Comparison of ENCODE assay signal across 17 cellular contexts in genomic region chr11:133809525-133810178, GRCh38. TPM values are rescaled to one million over a fixed set of nuclear protein-coding genes. Genes with fewer than 3 reads are reported as not detected.
DNase-seq lines count a peak whose midpoint lies in the region; ATAC-seq and TF ChIP-seq lines count a peak whose summit lies in the region.
"Had no signal": no experiment of that assay in that cellular context is flagged by ENCODE, and none has a peak within 500 bp of the region (broad histone marks: within the 10 kb centered on the region; RNA-seq: fewer than 3 reads in every experiment).

No MANE protein-coding gene starts in this region.

- H3K4me2 ChIP-seq in PC-9: no peak overlapping the region

- intact Hi-C loops in naive thymus-derived CD4-positive, alpha-beta T cell (cut with micrococcal nuclease): no loop called here
- intact Hi-C loops in PC-9 (cut with micrococcal nuclease; ENCODE audit: unreplicated experiment): no loop called here

- H3K27me3 ChIP-seq in foreskin keratinocyte: no peaks in the 10 kb centered on the region
- H3K27me3 ChIP-seq in Peyer's patch: no peaks in the 10 kb centered on the region
- no peaks in the 10 kb centered on the region for H3K27me3 ChIP-seq in naive thymus-derived CD4-positive, alpha-beta T cell (ENCODE audit: control insufficient read depth in 2 of 2, insufficient read depth in 2 of 2, low read length in 2 of 2)
- peaks cover 59% of the 10 kb centered on the region for H3K27me3 ChIP-seq in PC-9 (ENCODE audit: insufficient read depth, low read depth)

- H3K4me3 ChIP-seq in Peyer's patch: no peak overlapping the region
- no peak overlapping the region for H3K4me3 ChIP-seq in naive thymus-derived CD4-positive, alpha-beta T cell (ENCODE audit: low read length)
- no peak overlapping the region for H3K4me3 ChIP-seq in PC-9
- H3K4me3 ChIP-seq: suprapubic skin had no signal

- H2AFZ ChIP-seq in PC-9: no peak overlapping the region

- TF ChIP-seq CTCF in foreskin keratinocyte (conservative IDR thresholded peaks at IDR 0.05): no peak
- peak; percentile 27 for TF ChIP-seq CTCF in neural crest cell (conservative IDR thresholded peaks at IDR 0.05)
- TF ChIP-seq CTCF in Peyer's patch (IDR thresholded peaks at IDR 0.05): no peak
- no peak for TF ChIP-seq CTCF in PC-9 (conservative IDR thresholded peaks at IDR 0.05)

- H3K36me3 ChIP-seq in Peyer's patch (no peaks in the 10 kb centered on the region), PC-9 (ENCODE audit: low read depth) (no peaks in the 10 kb centered on the region)
- no peaks in the 10 kb centered on the region for H3K36me3 ChIP-seq in naive thymus-derived CD4-positive, alpha-beta T cell (ENCODE audit: control insufficient read depth in 2 of 3, insufficient read depth in 3 of 3, low read length in 3 of 3)
- H3K36me3 ChIP-seq: suprapubic skin had no signal

- no peaks in the 10 kb centered on the region for H3K36me3 Mint-ChIP-seq in neural crest cell (ENCODE audit: low read depth)
- no peaks in the 10 kb centered on the region for H3K36me3 Mint-ChIP-seq in naive thymus-derived CD4-positive, alpha-beta T cell

- H4K20me1 ChIP-seq in PC-9 (ENCODE audit: insufficient read depth): no peaks in the 10 kb centered on the region

- H3K4me1 ChIP-seq in foreskin keratinocyte: no peaks in the 10 kb centered on the region
- no peaks in the 10 kb centered on the region for H3K4me1 ChIP-seq in Peyer's patch
- H3K4me1 ChIP-seq in naive thymus-derived CD4-positive, alpha-beta T cell (ENCODE audit: control insufficient read depth in 2 of 2, insufficient read depth in 2 of 2, low read length in 2 of 2): no peaks in the 10 kb centered on the region
- H3K4me1 ChIP-seq in PC-9 (replicated peaks; ENCODE audit: insufficient read depth): no peaks in the 10 kb centered on the region

- no peak overlapping the region for H3K27ac Mint-ChIP-seq in neural crest cell (ENCODE audit: unreplicated experiment)
- no peak overlapping the region for H3K27ac Mint-ChIP-seq in naive thymus-derived CD4-positive, alpha-beta T cell
- H3K27ac Mint-ChIP-seq: dendritic cell treated with granulocyte-macrophage colony-stimulating factor and Interleukin-4, amounts not matched to agents 40 ng/mL and 50 ng/mL, for 4 days had no signal

- H3K9me3 Mint-ChIP-seq in neural crest cell: peaks cover 4% of the 10 kb centered on the region
- H3K9me3 Mint-ChIP-seq in naive thymus-derived CD4-positive, alpha-beta T cell: peaks cover 0 to 3% (median 0%) of the 10 kb centered on the region in 11 donors
- H3K9me3 Mint-ChIP-seq: dendritic cell treated with granulocyte-macrophage colony-stimulating factor and Interleukin-4, amounts not matched to agents 40 ng/mL and 50 ng/mL, for 4 days had no signal

- H3K9me3 ChIP-seq in Peyer's patch: no peaks in the 10 kb centered on the region
- no peaks in the 10 kb centered on the region for H3K9me3 ChIP-seq in naive thymus-derived CD4-positive, alpha-beta T cell (ENCODE audit: control insufficient read depth in 2 of 3, low read length in 3 of 3)
- H3K9me3 ChIP-seq in PC-9 (ENCODE audit: insufficient read depth, low read depth): no peaks in the 10 kb centered on the region; the same call in 1 of the 2 replicates
- H3K9me3 ChIP-seq: suprapubic skin had no signal

- no peak overlapping the region for H3K4me3 Mint-ChIP-seq in neural crest cell
- H3K4me3 Mint-ChIP-seq in naive thymus-derived CD4-positive, alpha-beta T cell: no peak overlapping the region
- H3K4me3 Mint-ChIP-seq: dendritic cell treated with granulocyte-macrophage colony-stimulating factor and Interleukin-4, amounts not matched to agents 40 ng/mL and 50 ng/mL, for 4 days had no signal

- CTCF ChIA-PET in naive thymus-derived CD4-positive, alpha-beta T cell (lab: Charles Lee): no interaction called here
- CTCF ChIA-PET in PC-9 (lab: Charles Lee): no interaction called here

- POLR2A ChIA-PET in naive thymus-derived CD4-positive, alpha-beta T cell (lab: Charles Lee): no interaction called here
- POLR2A ChIA-PET in PC-9 (lab: Charles Lee; ENCODE audit: unreplicated experiment): no interaction called here

- no peaks in the 10 kb centered on the region for H3K27me3 Mint-ChIP-seq in neural crest cell (ENCODE audit: low read depth)
- H3K27me3 Mint-ChIP-seq in naive thymus-derived CD4-positive, alpha-beta T cell: peaks cover 1 to 27% (median 16%) of the 10 kb centered on the region in 5 donors
- H3K27me3 Mint-ChIP-seq: dendritic cell treated with granulocyte-macrophage colony-stimulating factor and Interleukin-4, amounts not matched to agents 40 ng/mL and 50 ng/mL, for 4 days had no signal

- no peaks in the 10 kb centered on the region for H3K9me2 ChIP-seq in PC-9 (ENCODE audit: insufficient read depth)

- H3F3A ChIP-seq in PC-9 (ENCODE audit: insufficient read depth, low read depth): no peaks in the 10 kb centered on the region

- TF ChIP-seq POLR2A in Peyer's patch (IDR thresholded peaks at IDR 0.05): no peak

- no TSS peak for BruUV-seq in PC-9 (replicated peaks; lab: Mats Ljungman, UMichigan)

- ATAC-seq in foreskin keratinocyte: peak; percentile 10
- ATAC-seq in naive thymus-derived CD4-positive, alpha-beta T cell: no peak

- DNase-seq in CD1c-positive myeloid dendritic cell (ENCODE audit: extremely low spot score) (peak; percentile 18), NCI-H526 (lab: John Stamatoyannopoulos, UW) (peak; percentile 63 to 69), foreskin keratinocyte (no peak), neural crest cell (ENCODE audit: low read depth, low spot score) (no peak), Peyer's patch (no peak), PC-9 (no peak)
- no peak for DNase-seq in naive thymus-derived CD4-positive, alpha-beta T cell
- DNase-seq in activated CD4-positive, alpha-beta T cell treated with anti-CD3 and anti-CD28 coated beads for 1 hour: no peak
- DNase-seq: activated gamma-delta T cell treated with Interleukin-2 at 50 U/mL for 16 hours, aorta, left cardiac atrium, NCI-H187, RPMI8226, T-helper 1 cell had no signal

- H3K27ac ChIP-seq in foreskin keratinocyte (no peak overlapping the region), Peyer's patch (no peak overlapping the region), PC-9 (no peak overlapping the region)
- H3K27ac ChIP-seq in naive thymus-derived CD4-positive, alpha-beta T cell (ENCODE audit: low read depth, low read length): no peak overlapping the region
- H3K27ac ChIP-seq: suprapubic skin had no signal

- H3K4me1 Mint-ChIP-seq in neural crest cell: peaks cover 12% of the 10 kb centered on the region
- H3K4me1 Mint-ChIP-seq in naive thymus-derived CD4-positive, alpha-beta T cell: peaks cover 0 to 3% (median 0%) of the 10 kb centered on the region in 7 donors

- H3K79me2 ChIP-seq in PC-9 (ENCODE audit: low read depth): no peaks in the 10 kb centered on the region

RNA-seq across cellular contexts. Expression of gene SPATA19, which starts 35.7 kb away (rescaled TPM):
- total RNA-seq in foreskin keratinocyte: not detected in 2 replicates
- not detected in 2 replicates for polyA plus RNA-seq in foreskin keratinocyte
- not detected in 2 replicates for total RNA-seq in neural crest cell
- total RNA-seq in Peyer's patch: not detected
- total RNA-seq in naive thymus-derived CD4-positive, alpha-beta T cell: not detected
- polyA plus RNA-seq in naive thymus-derived CD4-positive, alpha-beta T cell: not detected
- total RNA-seq in PC-9 (2021): not detected in 2 replicates
- total RNA-seq: aorta, left cardiac atrium, posterior vena cava, suprapubic skin had no signal
- polyA plus RNA-seq: aorta had no signal

Comparison
In these comparisons a context has a peak if more than half of its experiments do, and no peak if none do; other contexts are left out.
1. DNase-seq: peak in CD1c-positive myeloid dendritic cell (single experiment) and NCI-H526 (2 of 2); none in foreskin keratinocyte (0 of 2), neural crest cell (single experiment), Peyer's patch (0 of 3), naive thymus-derived CD4-positive, alpha-beta T cell (0 of 9), activated CD4-positive, alpha-beta T cell treated with anti-CD3 and anti-CD28 coated beads for 1 hour (single experiment) and PC-9 (0 of 2).